15 cellular contexts compared by ENCODE assay signal in the genomic region with DNA sequence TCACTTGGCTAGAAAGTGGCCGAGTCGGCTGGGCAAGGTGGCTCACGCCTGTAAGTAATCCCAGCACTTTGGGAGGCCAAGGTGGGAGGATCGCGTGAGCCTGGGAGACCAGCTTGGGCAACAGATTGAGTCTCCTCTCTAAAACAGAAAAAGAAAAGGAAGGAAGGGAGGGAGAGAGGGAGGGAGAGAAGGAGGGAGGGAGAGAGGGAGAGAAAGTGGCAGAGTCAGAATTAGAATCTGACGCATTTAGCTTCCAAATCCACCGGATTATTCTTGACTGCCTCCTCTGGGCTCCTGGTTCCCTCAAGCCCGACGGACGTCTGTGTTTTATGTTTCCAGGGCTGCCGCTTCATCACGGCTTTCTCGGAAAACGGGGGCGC. TPM values are rescaled to one million over a fixed set of nuclear protein-coding genes. Genes with fewer than 3 reads are reported as not detected.
DNase-seq lines count a peak whose midpoint lies in the region; ATAC-seq and TF ChIP-seq lines count a peak whose summit lies in the region.
"Had no signal": no experiment of that assay in that cellular context is flagged by ENCODE, and none has a peak within 500 bp of the region (broad histone marks: within the 10 kb centered on the region; RNA-seq: fewer than 3 reads in every experiment).

No MANE protein-coding gene starts in this region.

- H3K27me3 ChIP-seq in left ventricle myocardium inferior (ENCODE audit: low read depth) (peaks cover 88% of the 10 kb centered on the region), PC-3 (ENCODE audit: low read length) (peaks cover 9% of the 10 kb centered on the region)

- peaks cover 11% of the 10 kb centered on the region for H3K4me1 ChIP-seq in left ventricle myocardium inferior
- no peaks in the 10 kb centered on the region for H3K4me1 ChIP-seq in PC-3 (ENCODE audit: insufficient read depth, low read length)

- peak overlapping the region; percentile 44 for H3K4me3 ChIP-seq in left ventricle myocardium inferior
- no peak overlapping the region for H3K4me3 ChIP-seq in PC-3 (ENCODE audit: low read length)

- no peaks in the 10 kb centered on the region for H3K79me2 ChIP-seq in PC-3 (ENCODE audit: low read length)

- H3K9me3 ChIP-seq in left ventricle myocardium inferior (replicated peaks) (peaks cover 8% of the 10 kb centered on the region), PC-3 (ENCODE audit: low read length) (no peaks in the 10 kb centered on the region)

- H3K36me3 ChIP-seq in left ventricle myocardium inferior (no peaks in the 10 kb centered on the region), PC-3 (ENCODE audit: low read depth, low read length) (no peaks in the 10 kb centered on the region)

- H3K27me3 Mint-ChIP-seq in activated CD8-positive, alpha-beta T cell treated with anti-CD3 and anti-CD28 coated beads, Interleukin-2, amount 10 ng/mL, durations not matched to agents 7 days and 5 days (ENCODE audit: low read depth) = peaks cover 25% of the 10 kb centered on the region

- no peak overlapping the region for H3K9ac ChIP-seq in PC-3 (ENCODE audit: low read length)

- no peaks in the 10 kb centered on the region for H3F3A ChIP-seq in PC-3 (ENCODE audit: low read length, unreplicated experiment)

- in situ Hi-C loops in ACHN (cut with HindIII; ENCODE audit: low pct_ligation_motif_present, low pct_unique_long_range_greater_than_20kb, low sequenced_read_pairs) = no loop called here

- no peaks in the 10 kb centered on the region for H3K9me2 ChIP-seq in PC-3 (replicated peaks; ENCODE audit: low read length)

- TF ChIP-seq CTCF in left ventricle myocardium inferior (IDR thresholded peaks at IDR 0.05; ENCODE audit: borderline replicate concordance) = no peak
- TF ChIP-seq CTCF in PC-3 (conservative IDR thresholded peaks at IDR 0.05; ENCODE audit: low read depth, low read length) = no peak

- H3K4me2 ChIP-seq in PC-3 (ENCODE audit: low read length) = no peak overlapping the region

- POLR2A ChIA-PET in activated CD8-positive, alpha-beta T cell treated with anti-CD3 and anti-CD28 coated beads, Interleukin-2, amount 10 ng/mL, durations not matched to agents 7 days and 5 days (lab: Charles Lee) = interaction anchor here (0.7 kb wide), 2 partner anchors 10 to 12 kb away, joined by 3 read pairs; no protein-coding TSS in a partner anchor
- POLR2A ChIA-PET in PC-3 (lab: Charles Lee; ENCODE audit: unreplicated experiment) = no interaction called here

- peaks cover 5% of the 10 kb centered on the region for H3K9me3 Mint-ChIP-seq in activated CD8-positive, alpha-beta T cell treated with anti-CD3 and anti-CD28 coated beads, Interleukin-2, amount 10 ng/mL, durations not matched to agents 7 days and 5 days (ENCODE audit: insufficient read depth)
- H3K9me3 Mint-ChIP-seq: activated naive CD4-positive, alpha-beta T cell treated with anti-CD3 and anti-CD28 coated beads, Interleukin-2, amount 50 U/mL, for 72 hours had no signal

- BruUV-seq in PC-3 (replicated peaks; lab: Mats Ljungman, UMichigan) = no TSS peak

- no peak for ATAC-seq in left ventricle myocardium superior
- no peak for ATAC-seq in activated CD8-positive, alpha-beta T cell treated with anti-CD3 and anti-CD28 coated beads, Interleukin-2, amount 10 ng/mL, durations not matched to agents 7 days and 5 days
- no peak for ATAC-seq in GM21619 (IDR thresholded peaks at IDR 0.05; ENCODE audit: unreplicated experiment)
- ATAC-seq in PC-3 = no peak

- peaks cover 29% of the 10 kb centered on the region for H3K4me1 Mint-ChIP-seq in activated CD8-positive, alpha-beta T cell treated with anti-CD3 and anti-CD28 coated beads, Interleukin-2, amount 10 ng/mL, durations not matched to agents 7 days and 5 days (ENCODE audit: low read depth)

- no peak overlapping the region for H3K27ac ChIP-seq in left ventricle myocardium inferior (replicated peaks)
- H3K27ac ChIP-seq in PC-3 (ENCODE audit: low read length) = no peak overlapping the region
- H3K27ac ChIP-seq: C4-2B had no signal

- H2AFZ ChIP-seq in PC-3 (ENCODE audit: low read length) = no peak overlapping the region

- H3K4me3 Mint-ChIP-seq in activated CD8-positive, alpha-beta T cell treated with anti-CD3 and anti-CD28 coated beads, Interleukin-2, amount 10 ng/mL, durations not matched to agents 7 days and 5 days = peak overlapping the region; percentile 48

- peak overlapping the region; percentile 52 for H3K27ac Mint-ChIP-seq in activated CD8-positive, alpha-beta T cell treated with anti-CD3 and anti-CD28 coated beads, Interleukin-2, amount 10 ng/mL, durations not matched to agents 7 days and 5 days
- H3K27ac Mint-ChIP-seq: activated naive CD4-positive, alpha-beta T cell treated with anti-CD3 and anti-CD28 coated beads, Interleukin-2, amount 50 U/mL, for 72 hours had no signal

- CTCF ChIA-PET in activated CD8-positive, alpha-beta T cell treated with anti-CD3 and anti-CD28 coated beads, Interleukin-2, amount 10 ng/mL, durations not matched to agents 7 days and 5 days (lab: Charles Lee) = interaction anchor here (0.8 to 2.2 kb wide), 11 partner anchors 8 to 169 kb away, joined by 3 to 8 read pairs (median 4); no protein-coding TSS in a partner anchor
- CTCF ChIA-PET in PC-3 (lab: Charles Lee) = no interaction called here

- H3K36me3 Mint-ChIP-seq in activated CD8-positive, alpha-beta T cell treated with anti-CD3 and anti-CD28 coated beads, Interleukin-2, amount 10 ng/mL, durations not matched to agents 7 days and 5 days (ENCODE audit: low read depth) = peaks cover 4% of the 10 kb centered on the region
- H3K36me3 Mint-ChIP-seq: activated naive CD4-positive, alpha-beta T cell treated with anti-CD3 and anti-CD28 coated beads, Interleukin-2, amount 50 U/mL, for 72 hours had no signal

- no peaks in the 10 kb centered on the region for H4K20me1 ChIP-seq in PC-3 (ENCODE audit: low read length)

- intact Hi-C loops in left ventricle myocardium inferior (cut with micrococcal nuclease) (no loop called here), left ventricle myocardium superior (cut with micrococcal nuclease) (no loop called here), PC-3 (cut with micrococcal nuclease) (no loop called here)

- DNase-seq in left ventricle myocardium inferior (no peak), left ventricle myocardium superior (no peak), middle frontal gyrus (ENCODE audit: extremely low spot score, low spot score) (peak; percentile 36), PC-3 (no peak), ACHN (no peak), putamen (ENCODE audit: low spot score) (no peak)
- no peak for DNase-seq in activated CD8-positive, alpha-beta T cell treated with anti-CD3 and anti-CD28 coated beads, Interleukin-2, amount 10 ng/mL, durations not matched to agents 7 days and 5 days
- DNase-seq: cerebellar nuclear complex, mesenchymal stem cell had no signal

RNA-seq across cellular contexts. Expression of a gene that starts 22.5 kb away (rescaled TPM):
- 7.1 TPM for total RNA-seq in left ventricle myocardium inferior
- 7.5 TPM for total RNA-seq in left ventricle myocardium superior
- 10 to 100 TPM in 1 of 2 experiments, 1 to 10 TPM in 1; 9.8 to 10.3 TPM for total RNA-seq in activated CD8-positive, alpha-beta T cell treated with anti-CD3 and anti-CD28 coated beads, Interleukin-2, amount 10 ng/mL, durations not matched to agents 7 days and 5 days
- 4.1 and 4.8 TPM in 2 replicates for total RNA-seq in PC-3 (2014; rRNA removed)

RNA-seq across cellular contexts. Expression of a gene that starts 36.3 kb away (rescaled TPM):
- 10.3 TPM for total RNA-seq in left ventricle myocardium inferior
- 9.4 TPM for total RNA-seq in left ventricle myocardium superior
- total RNA-seq in activated CD8-positive, alpha-beta T cell treated with anti-CD3 and anti-CD28 coated beads, Interleukin-2, amount 10 ng/mL, durations not matched to agents 7 days and 5 days = 10 to 100 TPM; 20.1 to 21.4 TPM
- 24.5 and 38.1 TPM in 2 replicates for total RNA-seq in PC-3 (2014; rRNA removed)

RNA-seq across cellular contexts. Expression of a gene that starts 50.0 kb away (rescaled TPM):
- total RNA-seq in left ventricle myocardium inferior (0.58 TPM), left ventricle myocardium superior (0.30 TPM), PC-3 (2014; rRNA removed) (0.77 and 1.9 TPM in 2 replicates)
- 1 to 10 TPM; 1.8 to 2.6 TPM for total RNA-seq in activated CD8-positive, alpha-beta T cell treated with anti-CD3 and anti-CD28 coated beads, Interleukin-2, amount 10 ng/mL, durations not matched to agents 7 days and 5 days
- total RNA-seq: M059J had no signal

RNA-seq across cellular contexts. Expression of a gene that starts 50.6 kb away (rescaled TPM):
- 26.2 TPM for total RNA-seq in left ventricle myocardium inferior
- total RNA-seq in left ventricle myocardium superior = 28.5 TPM
- under 1 TPM; 0.52 to 0.71 TPM for total RNA-seq in activated CD8-positive, alpha-beta T cell treated with anti-CD3 and anti-CD28 coated beads, Interleukin-2, amount 10 ng/mL, durations not matched to agents 7 days and 5 days
- not detected in 2 replicates for total RNA-seq in PC-3 (2014; rRNA removed)
- total RNA-seq: H4, M059J, pulmonary artery endothelial cell had no signal

RNA-seq across cellular contexts. Expression of a gene that starts 55.4 kb away (rescaled TPM):
- total RNA-seq in left ventricle myocardium inferior (11.8 TPM), left ventricle myocardium superior (7.8 TPM), PC-3 (2014; rRNA removed) (38.4 and 39.3 TPM in 2 replicates)
- total RNA-seq in activated CD8-positive, alpha-beta T cell treated with anti-CD3 and anti-CD28 coated beads, Interleukin-2, amount 10 ng/mL, durations not matched to agents 7 days and 5 days = 10 to 100 TPM; 43.3 to 47.2 TPM
